ENCODE assay signal across 8 cellular contexts in the genomic region with DNA sequence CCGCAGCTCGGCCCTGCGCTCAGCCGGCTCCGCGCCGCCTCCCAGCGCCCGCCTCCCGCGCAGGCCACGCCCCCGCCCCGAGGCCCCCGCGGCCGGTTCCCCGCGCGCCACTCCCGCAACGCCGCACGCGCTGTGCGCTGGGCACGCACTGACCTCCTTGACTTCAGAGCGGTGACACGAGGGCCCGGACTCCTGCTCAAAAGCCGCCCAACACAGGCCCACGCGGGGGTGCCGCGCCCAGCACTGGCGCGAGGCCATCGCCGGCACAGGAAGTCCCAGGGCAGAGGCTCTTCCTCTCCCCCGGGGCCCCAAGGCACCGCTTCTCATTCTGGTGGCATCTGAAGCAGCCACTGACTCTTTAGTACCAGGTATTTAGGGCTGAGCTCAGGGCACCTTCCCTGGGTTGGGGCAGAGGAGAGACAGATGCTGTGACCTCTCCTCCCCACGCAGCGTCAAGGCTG. TPM values are rescaled to one million over a fixed set of nuclear protein-coding genes. Genes with fewer than 3 reads are reported as not detected.
DNase-seq lines count a peak whose midpoint lies in the region; ATAC-seq and TF ChIP-seq lines count a peak whose summit lies in the region.

No MANE protein-coding gene starts in this region.

- in situ Hi-C loops in Caki2 (cut with HindIII; ENCODE audit: low pct_unique_long_range_greater_than_20kb, low sequenced_read_pairs): no loop called here
- in situ Hi-C loops in mammary epithelial cell (cut with MboI; ENCODE audit: low sequenced_read_pairs in 2 of 2): no loop called here

- H2AFZ ChIP-seq in mammary epithelial cell (ENCODE audit: low read depth, low read length): peak overlapping the region; percentile 63

- no peaks in the 10 kb centered on the region for H4K20me1 ChIP-seq in mammary epithelial cell (ENCODE audit: insufficient read depth, low read length)

- H3K27ac ChIP-seq in VCaP (peak overlapping the region; percentile 89), mammary epithelial cell (ENCODE audit: insufficient read depth, low read depth, low read length) (peak overlapping the region; percentile 80)

- H3K9ac ChIP-seq in mammary epithelial cell (ENCODE audit: insufficient read depth, low read length): peak overlapping the region; percentile 77

- BruUV-seq in mammary epithelial cell (replicated peaks; lab: Mats Ljungman, UMichigan): no TSS peak

- WGBS in mammary epithelial cell (ENCODE audit: low coverage, missing lambda C conversion rate): 0% methylated on average over 7 of the region's 43 CpGs

- peaks cover 66% of the 10 kb centered on the region for H3K4me1 ChIP-seq in mammary epithelial cell (ENCODE audit: insufficient read depth, low read length)

- DNase-seq in Caki2 (ENCODE audit: low read depth) (peak; percentile 28), KG1 (lab: John Stamatoyannopoulos, UW) (peak; percentile 37), mammary epithelial cell (peak; percentile 51), kidney tubule cell (ENCODE audit: low spot score) (peak; percentile 61), cerebellar nuclear complex (lab: John Stamatoyannopoulos, UW) (no peak)
- DNase-seq in stimulated activated CD4-positive, alpha-beta T cell treated with anti-CD3 and anti-CD28 coated beads, Interleukin-1b, Interleukin-23, amount 100 ng/mL, for 48 hours: peak; percentile 60

- peak overlapping the region; percentile 84 for H3K4me2 ChIP-seq in mammary epithelial cell (ENCODE audit: insufficient read depth, low read depth, low read length)

- dilution Hi-C loops in mammary epithelial cell (cut with HindIII; ENCODE audit: low sequenced_read_pairs): no loop called here

- peak overlapping the region; percentile 32 to 81 (median 75) for H3K4me3 ChIP-seq in mammary epithelial cell (replicated peaks in 1 of 3; ENCODE audit: insufficient read depth in 1 of 3, low read depth in 2 of 3, low read length in 3 of 3)

- CTCF ChIA-PET in mammary epithelial cell (lab: Charles Lee; ENCODE audit: low non-redundant PET): interaction anchor here (0.5 kb wide), 1 partner anchor 180 kb away, joined by 3 read pairs; no protein-coding TSS in a partner anchor

- ATAC-seq in GM21390 (IDR thresholded peaks at IDR 0.05; ENCODE audit: unreplicated experiment): peak; percentile 41

- H3K27me3 ChIP-seq in mammary epithelial cell (ENCODE audit: insufficient read depth, low read length): no peaks in the 10 kb centered on the region

- no peaks in the 10 kb centered on the region for H3K9me3 ChIP-seq in mammary epithelial cell (replicated peaks; ENCODE audit: insufficient read depth, low read length)

- intact Hi-C loops in mammary epithelial cell (cut with micrococcal nuclease): loop anchor here (1.0 to 2.0 kb wide), 2 partner anchors 19 to 25 kb away; no protein-coding TSS in a partner anchor

- H3K79me2 ChIP-seq in mammary epithelial cell (ENCODE audit: insufficient read depth, low read length): peaks cover 80% of the 10 kb centered on the region

- TF ChIP-seq CTCF in VCaP (conservative IDR thresholded peaks at IDR 0.05) (no peak), mammary epithelial cell (conservative IDR thresholded peaks at IDR 0.05 in 1 of 2, IDR thresholded peaks at IDR 0.05 in 1 of 2; ENCODE audit: extremely low read depth in 1 of 2, insufficient read depth in 1 of 2, low read depth in 1 of 2, low read length in 2 of 2) (no peak)

- H3K36me3 ChIP-seq in mammary epithelial cell (ENCODE audit: insufficient read depth, low read length): peaks cover 7% of the 10 kb centered on the region

RNA-seq across cellular contexts. Expression of a gene that starts 12.4 kb away (rescaled TPM):
- total RNA-seq in Caki2 (2014; rRNA removed; shearing (Covaris generic); ENCODE audit: low replicate concordance): 10.7 and 21.2 TPM in 2 replicates
- 100 to 1,000 TPM in 1 of 2 donors, 10 to 100 TPM in 1; 20.5 to 107 TPM for total RNA-seq in mammary epithelial cell
- 24.2 TPM for polyA plus RNA-seq in mammary epithelial cell
- 44.0 TPM for polyA minus RNA-seq in mammary epithelial cell

Comparison
In these comparisons a context has a peak if more than half of its experiments do, and no peak if none do; other contexts are left out.
1. DNase-seq: peak in Caki2 (single experiment), KG1 (single experiment), mammary epithelial cell (single experiment), kidney tubule cell (single experiment) and stimulated activated CD4-positive, alpha-beta T cell treated with anti-CD3 and anti-CD28 coated beads, Interleukin-1b, Interleukin-23, amount 100 ng/mL, for 48 hours (single experiment); none in cerebellar nuclear complex (0 of 2).